In genomic region chr17:45248132-45248936, GRCh38 we compare ENCODE assay signal across 8 cellular contexts. TPM values are rescaled to one million over a fixed set of nuclear protein-coding genes. Genes with fewer than 3 reads are reported as not detected.
A peak's percentile ranks its signal among the peaks of the same experiment; 100 is the strongest.
DNase-seq lines count a peak whose midpoint lies in the region; ATAC-seq and TF ChIP-seq lines count a peak whose summit lies in the region.

No MANE protein-coding gene starts in this region.

- TF ChIP-seq POLR2A in upper lobe of left lung (IDR thresholded peaks at IDR 0.05): peak in 2 of 4 donors; percentile 10 to 62

- H3K27ac ChIP-seq in epithelial cell of prostate (peak overlapping the region; percentile 75), upper lobe of left lung (peak overlapping the region; percentile 84 to 91 (median 87))

- intact Hi-C loops in activated CD8-positive, alpha-beta T cell treated with anti-CD3 and anti-CD28 coated beads for 36 hours (cut with micrococcal nuclease): no loop called here

- H3K9me3 ChIP-seq in upper lobe of left lung: no peaks in the 10 kb centered on the region

- ATAC-seq in activated CD8-positive, alpha-beta T cell treated with anti-CD3 and anti-CD28 coated beads for 36 hours: peak; percentile 72
- peak; percentile 50 to 70 for ATAC-seq in upper lobe of left lung (ENCODE audit: low FRiP score in 2 of 2)

- DNase-seq in HEK293T (ENCODE audit: extremely low spot score): peak; percentile 42
- DNase-seq in NCI-H146 (lab: John Stamatoyannopoulos, UW): peak; percentile 75
- DNase-seq in activated CD8-positive, alpha-beta T cell treated with anti-CD3 and anti-CD28 coated beads for 36 hours: peak; percentile 90
- DNase-seq in epithelial cell of prostate (ENCODE audit: low read depth, low spot score): peak; percentile 31
- no peak for DNase-seq in neural crest cell (ENCODE audit: low read depth, low spot score)
- peak in 1 of 2 donors; percentile 84 for DNase-seq in upper lobe of left lung
- DNase-seq in dermis blood vessel endothelial cell: no peak

- no peaks in the 10 kb centered on the region for H3K27me3 Mint-ChIP-seq in activated CD8-positive, alpha-beta T cell treated with anti-CD3 and anti-CD28 coated beads for 36 hours
- peaks cover 28% of the 10 kb centered on the region for H3K27me3 Mint-ChIP-seq in neural crest cell (ENCODE audit: low read depth)

- peaks cover 15 to 42% (median 25%) of the 10 kb centered on the region in 4 donors for H3K4me1 ChIP-seq in upper lobe of left lung

- H3K4me3 ChIP-seq in GM12875 (ENCODE audit: low read depth, low read length) (peak overlapping the region; percentile 92), upper lobe of left lung (peak overlapping the region; percentile 44 to 70 (median 59))

- no peak for TF ChIP-seq EP300 in upper lobe of left lung (IDR thresholded peaks at IDR 0.05)

- H3K36me3 Mint-ChIP-seq in activated CD8-positive, alpha-beta T cell treated with anti-CD3 and anti-CD28 coated beads for 36 hours (ENCODE audit: low read depth): peaks cover 60% of the 10 kb centered on the region
- no peaks in the 10 kb centered on the region for H3K36me3 Mint-ChIP-seq in neural crest cell (ENCODE audit: low read depth)

- H3K9me3 Mint-ChIP-seq in activated CD8-positive, alpha-beta T cell treated with anti-CD3 and anti-CD28 coated beads for 36 hours: no peaks in the 10 kb centered on the region
- no peaks in the 10 kb centered on the region for H3K9me3 Mint-ChIP-seq in neural crest cell

- H3K4me1 Mint-ChIP-seq in activated CD8-positive, alpha-beta T cell treated with anti-CD3 and anti-CD28 coated beads for 36 hours (ENCODE audit: low read depth): peaks cover 65% of the 10 kb centered on the region
- peaks cover 18% of the 10 kb centered on the region for H3K4me1 Mint-ChIP-seq in neural crest cell

- peak overlapping the region; percentile 95 for H3K27ac Mint-ChIP-seq in activated CD8-positive, alpha-beta T cell treated with anti-CD3 and anti-CD28 coated beads for 36 hours
- no peak overlapping the region for H3K27ac Mint-ChIP-seq in neural crest cell (ENCODE audit: unreplicated experiment)

- H3K36me3 ChIP-seq in upper lobe of left lung: peaks cover 0 to 31% (median 21%) of the 10 kb centered on the region in 4 donors

- TF ChIP-seq CTCF in GM12875 (IDR thresholded peaks at IDR 0.05; ENCODE audit: borderline replicate concordance, insufficient read depth, low read depth, low read length): no peak
- no peak for TF ChIP-seq CTCF in activated CD8-positive, alpha-beta T cell treated with anti-CD3 and anti-CD28 coated beads for 36 hours (IDR thresholded peaks at IDR 0.05)
- no peak for TF ChIP-seq CTCF in neural crest cell (conservative IDR thresholded peaks at IDR 0.05)
- TF ChIP-seq CTCF in upper lobe of left lung (IDR thresholded peaks at IDR 0.05): no peak

- peak overlapping the region; percentile 88 for H3K4me3 Mint-ChIP-seq in activated CD8-positive, alpha-beta T cell treated with anti-CD3 and anti-CD28 coated beads for 36 hours
- peak overlapping the region; percentile 19 for H3K4me3 Mint-ChIP-seq in neural crest cell

- CTCF ChIA-PET in HEK293T (lab: Yijun Ruan, JAX): interaction anchor here (1.0 to 3.5 kb wide), 2 partner anchors 10 to 13 kb away, joined by 3 to 15 read pairs; no protein-coding TSS in a partner anchor
- CTCF ChIA-PET in activated CD8-positive, alpha-beta T cell treated with anti-CD3 and anti-CD28 coated beads for 36 hours (lab: Charles Lee): interaction anchor here (0.6 to 5.3 kb wide), 15 partner anchors 11 to 137 kb away, joined by 3 to 43 read pairs (median 6); partner anchors contain the start of genes ACBD4 and FMNL1

- WGBS in upper lobe of left lung, 2 donors: 35% methylated on average over 30 of the region's 39 CpGs; no CpG with 5 or more reads in 1 of the 2 donors

- H3K27me3 ChIP-seq in upper lobe of left lung: no peaks in the 10 kb centered on the region

- POLR2A ChIA-PET in HEK293T (lab: Yijun Ruan, JAX): interaction anchor here (0.6 to 2.5 kb wide), 6 partner anchors 12 to 675 kb away, joined by 3 to 13 read pairs (median 3); partner anchors contain the start of gene FMNL1
- POLR2A ChIA-PET in activated CD8-positive, alpha-beta T cell treated with anti-CD3 and anti-CD28 coated beads for 36 hours (lab: Charles Lee): interaction anchor here (0.5 to 23.2 kb wide), 18 partner anchors 9 to 140 kb away, joined by 3 to 399 read pairs (median 4); partner anchors contain the start of genes FMNL1 and HEXIM1

TF ChIP-seq in HEK293T, 16 proteins besides CTCF, POLR2A, EP300 and RAD21:
- no peak for TF ChIP-seq ZNF384 (IDR thresholded peaks at IDR 0.05)
- no peak for TF ChIP-seq HDGF (IDR thresholded peaks at IDR 0.05; ENCODE audit: borderline replicate concordance)
- no peak for TF ChIP-seq TARDBP (IDR thresholded peaks at IDR 0.05)
- no peak for TF ChIP-seq SP1 (IDR thresholded peaks at IDR 0.05)
- TF ChIP-seq FOXM1 (IDR thresholded peaks at IDR 0.05; ENCODE audit: borderline replicate concordance): no peak
- TF ChIP-seq NFRKB (IDR thresholded peaks at IDR 0.05): no peak
- TF ChIP-seq PKNOX1 (IDR thresholded peaks at IDR 0.05): no peak
- no peak for TF ChIP-seq FOXK2 (IDR thresholded peaks at IDR 0.05)

RNA-seq across cellular contexts. Expression of gene SPATA32, which starts 13.6 kb away (rescaled TPM):
- total RNA-seq in activated CD8-positive, alpha-beta T cell treated with anti-CD3 and anti-CD28 coated beads for 36 hours: under 1 TPM; 0.27 to 0.63 TPM
- 0.23 and 0.25 TPM in 2 replicates for total RNA-seq in neural crest cell
- under 1 TPM in 1 of 6 donors, not detected in 5; 0.20 TPM for total RNA-seq in upper lobe of left lung
- total RNA-seq in dermis blood vessel endothelial cell: 0.05 TPM in 1 of 2 replicates, not detected in the other

RNA-seq across cellular contexts. Expression of gene FMNL1, which starts 26.6 kb away (rescaled TPM):
- total RNA-seq in activated CD8-positive, alpha-beta T cell treated with anti-CD3 and anti-CD28 coated beads for 36 hours: 100 to 1,000 TPM; 285 to 298 TPM
- 1.1 and 1.2 TPM in 2 replicates for total RNA-seq in neural crest cell
- 100 to 1,000 TPM in 3 of 6 donors, 10 to 100 TPM in 3; 42.9 to 119 (median 98.3) TPM for total RNA-seq in upper lobe of left lung
- total RNA-seq in dermis blood vessel endothelial cell: 1.0 and 4.0 TPM in 2 replicates

Comparison
In these comparisons a context has a peak if more than half of its experiments do, and no peak if none do; other contexts are left out.
1. DNase-seq: peak in HEK293T (single experiment), NCI-H146 (single experiment), activated CD8-positive, alpha-beta T cell treated with anti-CD3 and anti-CD28 coated beads for 36 hours (single experiment) and epithelial cell of prostate (single experiment); none in neural crest cell (single experiment) and dermis blood vessel endothelial cell (single experiment).